Comparison of ENCODE assay signal across 1 cellular context in the genomic region with DNA sequence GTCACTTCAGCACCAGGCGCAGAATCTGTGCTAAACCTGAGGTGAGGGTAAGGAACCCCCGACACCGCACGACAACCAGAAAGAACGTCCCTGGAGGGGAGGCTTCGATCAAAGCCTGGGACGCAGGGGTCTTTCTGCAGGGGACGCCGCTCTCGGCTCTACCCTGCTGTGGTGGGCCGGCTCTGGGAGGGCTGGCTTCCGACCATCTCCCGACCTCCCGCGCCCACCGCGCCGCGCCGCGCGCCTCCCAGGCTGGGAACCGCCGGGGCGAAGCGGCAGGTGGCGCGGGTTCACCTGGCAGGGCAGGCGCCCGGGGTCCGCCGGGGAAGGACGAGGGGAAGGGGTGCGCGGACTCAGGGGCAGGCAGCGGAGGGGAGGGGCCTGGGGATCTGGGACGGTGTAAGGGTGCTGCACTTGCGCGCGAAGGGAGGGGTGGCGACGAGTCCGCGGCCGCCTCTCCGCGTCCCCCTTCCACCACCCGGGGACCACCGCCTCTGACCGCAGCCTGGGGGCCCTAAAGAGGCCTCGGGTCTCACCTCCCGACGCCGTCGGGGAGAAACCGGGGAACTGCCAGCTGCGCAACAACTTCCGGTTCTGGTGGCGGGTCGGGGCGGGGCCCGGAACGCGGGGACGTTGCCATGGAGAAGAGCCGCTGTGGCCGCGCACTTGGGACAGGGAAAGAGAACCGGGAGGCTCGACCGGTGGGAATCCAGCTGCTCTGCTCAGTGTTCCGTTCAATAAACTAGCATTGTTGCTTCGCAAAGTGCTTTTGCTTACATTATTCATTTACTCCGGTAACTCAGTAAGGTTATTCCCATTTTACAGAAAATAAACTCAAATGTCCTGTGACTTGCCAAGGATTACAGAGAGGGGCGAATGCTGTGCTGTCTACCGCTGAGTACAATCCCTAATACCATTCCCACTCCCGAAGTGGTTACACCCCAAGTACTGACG.
A peak's percentile ranks its signal among the peaks of the same experiment; 100 is the strongest.
TF ChIP-seq lines count a peak whose summit lies in the region.

TSS of gene ZNF396 (minus strand) at position 596 of the 954 bp plus-strand sequence. CDS start 3,045 bp downstream, outside the sequence.

TF ChIP-seq in HepG2, 621 proteins besides CTCF, POLR2A, EP300 and RAD21 (continued from another document and continues in another):
- no peak for TF ChIP-seq SOX6 (IDR thresholded peaks at IDR 0.05)
- TF ChIP-seq SOX6 (CRISPR knock-in tag; IDR thresholded peaks at IDR 0.05) = peak; percentile 37; the same call in 1 of the 2 replicates
- TF ChIP-seq RBM39 (IDR thresholded peaks at IDR 0.05; ENCODE audit: low read depth, low read length, poor library complexity, severe bottlenecking) = peak; percentile 43
- no peak for TF ChIP-seq FOXA3 (CRISPR knock-in tag; IDR thresholded peaks at IDR 0.05)
- TF ChIP-seq, protein P1, sequence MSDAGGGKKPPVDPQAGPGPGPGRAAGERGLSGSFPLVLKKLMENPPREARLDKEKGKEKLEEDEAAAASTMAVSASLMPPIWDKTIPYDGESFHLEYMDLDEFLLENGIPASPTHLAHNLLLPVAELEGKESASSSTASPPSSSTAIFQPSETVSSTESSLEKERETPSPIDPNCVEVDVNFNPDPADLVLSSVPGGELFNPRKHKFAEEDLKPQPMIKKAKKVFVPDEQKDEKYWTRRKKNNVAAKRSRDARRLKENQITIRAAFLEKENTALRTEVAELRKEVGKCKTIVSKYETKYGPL (CRISPR knock-in tag; IDR thresholded peaks at IDR 0.05) = no peak
- no peak for TF ChIP-seq ZNF816 (CRISPR knock-in tag; IDR thresholded peaks at IDR 0.05; ENCODE audit: borderline replicate concordance)
- no peak for TF ChIP-seq ZNF790 (CRISPR knock-in tag; IDR thresholded peaks at IDR 0.05; ENCODE audit: borderline replicate concordance)
- no peak for TF ChIP-seq MAFG (CRISPR knock-in tag; IDR thresholded peaks at IDR 0.05)
- 0 out of 2 replicates have a peak, but pooled peaks have one; percentile 45 for TF ChIP-seq BCL6 (CRISPR knock-in tag; IDR thresholded peaks at IDR 0.05)
- no peak for TF ChIP-seq SMAD9 (CRISPR knock-in tag; IDR thresholded peaks at IDR 0.05)
- TF ChIP-seq, protein P2, sequence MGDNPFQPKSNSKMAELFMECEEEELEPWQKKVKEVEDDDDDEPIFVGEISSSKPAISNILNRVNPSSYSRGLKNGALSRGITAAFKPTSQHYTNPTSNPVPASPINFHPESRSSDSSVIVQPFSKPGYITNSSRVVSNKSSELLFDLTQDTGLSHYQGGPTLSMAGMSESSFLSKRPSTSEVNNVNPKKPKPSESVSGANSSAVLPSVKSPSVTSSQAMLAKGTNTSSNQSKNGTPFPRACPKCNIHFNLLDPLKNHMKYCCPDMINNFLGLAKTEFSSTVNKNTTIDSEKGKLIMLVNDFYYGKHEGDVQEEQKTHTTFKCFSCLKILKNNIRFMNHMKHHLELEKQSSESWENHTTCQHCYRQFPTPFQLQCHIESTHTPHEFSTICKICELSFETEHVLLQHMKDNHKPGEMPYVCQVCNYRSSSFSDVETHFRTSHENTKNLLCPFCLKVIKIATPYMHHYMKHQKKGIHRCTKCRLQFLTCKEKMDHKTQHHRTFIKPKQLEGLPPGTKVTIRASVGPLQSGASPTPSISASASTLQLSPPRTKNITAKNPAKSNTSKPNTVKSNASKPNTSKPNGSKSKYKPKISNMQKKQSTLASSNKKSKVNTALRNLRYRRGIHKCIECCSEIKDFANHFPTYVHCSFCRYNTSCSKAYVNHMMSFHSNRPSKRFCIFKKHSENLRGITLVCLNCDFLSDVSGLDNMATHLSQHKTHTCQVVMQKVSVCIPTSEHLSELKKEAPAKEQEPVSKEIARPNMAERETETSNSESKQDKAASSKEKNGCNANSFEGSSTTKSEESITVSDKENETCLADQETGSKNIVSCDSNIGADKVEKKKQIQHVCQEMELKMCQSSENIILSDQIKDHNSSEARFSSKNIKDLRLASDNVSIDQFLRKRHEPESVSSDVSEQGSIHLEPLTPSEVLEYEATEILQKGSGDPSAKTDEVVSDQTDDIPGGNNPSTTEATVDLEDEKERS (CRISPR knock-in tag; IDR thresholded peaks at IDR 0.05) = peak; percentile 67; the same call in 1 of the 2 replicates
- peak; percentile 47; the same call in 1 of the 2 replicates for TF ChIP-seq HNF1B (CRISPR knock-in tag; IDR thresholded peaks at IDR 0.05)
- TF ChIP-seq, protein P3, sequence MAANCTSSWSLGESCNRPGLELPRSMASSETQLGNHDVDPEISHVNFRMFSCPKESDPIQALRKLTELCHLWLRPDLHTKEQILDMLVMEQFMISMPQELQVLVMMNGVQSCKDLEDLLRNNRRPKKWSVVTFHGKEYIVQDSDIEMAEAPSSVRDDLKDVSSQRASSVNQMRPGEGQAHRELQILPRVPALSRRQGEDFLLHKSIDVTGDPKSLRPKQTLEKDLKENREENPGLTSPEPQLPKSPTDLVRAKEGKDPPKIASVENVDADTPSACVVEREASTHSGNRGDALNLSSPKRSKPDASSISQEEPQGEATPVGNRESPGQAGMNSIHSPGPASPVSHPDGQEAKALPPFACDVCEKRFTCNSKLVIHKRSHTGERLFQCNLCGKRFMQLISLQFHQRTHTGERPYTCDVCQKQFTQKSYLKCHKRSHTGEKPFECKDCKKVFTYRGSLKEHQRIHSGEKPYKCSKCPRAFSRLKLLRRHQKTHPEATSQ (CRISPR knock-in tag; IDR thresholded peaks at IDR 0.05; ENCODE audit: borderline replicate concordance) = no peak
- peak; percentile 54; the same call in 1 of the 2 replicates for TF ChIP-seq ZMYM4 (CRISPR knock-in tag; IDR thresholded peaks at IDR 0.05)
- no peak; the same call in 1 of the 2 replicates for TF ChIP-seq TFDP2 (CRISPR knock-in tag; IDR thresholded peaks at IDR 0.05)
- TF ChIP-seq PRDM15 (CRISPR knock-in tag; IDR thresholded peaks at IDR 0.05) = no peak
- no peak for TF ChIP-seq ZNF451 (CRISPR knock-in tag; IDR thresholded peaks at IDR 0.05)
- TF ChIP-seq PCBP1 (IDR thresholded peaks at IDR 0.05; ENCODE audit: borderline replicate concordance, low read depth, low read length) = no peak
- no peak for TF ChIP-seq IRF2 (CRISPR knock-in tag; IDR thresholded peaks at IDR 0.05)
- TF ChIP-seq, protein P4, sequence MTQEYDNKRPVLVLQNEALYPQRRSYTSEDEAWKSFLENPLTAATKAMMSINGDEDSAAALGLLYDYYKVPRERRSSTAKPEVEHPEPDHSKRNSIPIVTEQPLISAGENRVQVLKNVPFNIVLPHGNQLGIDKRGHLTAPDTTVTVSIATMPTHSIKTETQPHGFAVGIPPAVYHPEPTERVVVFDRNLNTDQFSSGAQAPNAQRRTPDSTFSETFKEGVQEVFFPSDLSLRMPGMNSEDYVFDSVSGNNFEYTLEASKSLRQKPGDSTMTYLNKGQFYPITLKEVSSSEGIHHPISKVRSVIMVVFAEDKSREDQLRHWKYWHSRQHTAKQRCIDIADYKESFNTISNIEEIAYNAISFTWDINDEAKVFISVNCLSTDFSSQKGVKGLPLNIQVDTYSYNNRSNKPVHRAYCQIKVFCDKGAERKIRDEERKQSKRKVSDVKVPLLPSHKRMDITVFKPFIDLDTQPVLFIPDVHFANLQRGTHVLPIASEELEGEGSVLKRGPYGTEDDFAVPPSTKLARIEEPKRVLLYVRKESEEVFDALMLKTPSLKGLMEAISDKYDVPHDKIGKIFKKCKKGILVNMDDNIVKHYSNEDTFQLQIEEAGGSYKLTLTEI (CRISPR knock-in tag; conservative IDR thresholded peaks at IDR 0.05) = no peak
- TF ChIP-seq FOXA1 (IDR thresholded peaks at IDR 0.05) = no peak
- TF ChIP-seq FOXA1 (CRISPR knock-in tag; IDR thresholded peaks at IDR 0.05) = no peak
- TF ChIP-seq SP1 (IDR thresholded peaks at IDR 0.05) = no peak
- no peak for TF ChIP-seq SP1 (CRISPR knock-in tag; IDR thresholded peaks at IDR 0.05)
- TF ChIP-seq ZBTB7A (CRISPR knock-in tag; IDR thresholded peaks at IDR 0.05) = no peak; the same call in 1 of the 2 replicates
- TF ChIP-seq GTF2F1 (IDR thresholded peaks at IDR 0.05; ENCODE audit: low read length) = no peak
- no peak for TF ChIP-seq RARG (CRISPR knock-in tag; IDR thresholded peaks at IDR 0.05; ENCODE audit: low read depth)
- TF ChIP-seq, protein P5, sequence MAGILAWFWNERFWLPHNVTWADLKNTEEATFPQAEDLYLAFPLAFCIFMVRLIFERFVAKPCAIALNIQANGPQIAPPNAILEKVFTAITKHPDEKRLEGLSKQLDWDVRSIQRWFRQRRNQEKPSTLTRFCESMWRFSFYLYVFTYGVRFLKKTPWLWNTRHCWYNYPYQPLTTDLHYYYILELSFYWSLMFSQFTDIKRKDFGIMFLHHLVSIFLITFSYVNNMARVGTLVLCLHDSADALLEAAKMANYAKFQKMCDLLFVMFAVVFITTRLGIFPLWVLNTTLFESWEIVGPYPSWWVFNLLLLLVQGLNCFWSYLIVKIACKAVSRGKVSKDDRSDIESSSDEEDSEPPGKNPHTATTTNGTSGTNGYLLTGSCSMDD (CRISPR knock-in tag; IDR thresholded peaks at IDR 0.05) = no peak
- no peak for TF ChIP-seq ZNF792 (CRISPR knock-in tag; IDR thresholded peaks at IDR 0.05)
- TF ChIP-seq ZNF33A (CRISPR knock-in tag; IDR thresholded peaks at IDR 0.05; ENCODE audit: borderline replicate concordance) = no peak
- TF ChIP-seq, protein P6, sequence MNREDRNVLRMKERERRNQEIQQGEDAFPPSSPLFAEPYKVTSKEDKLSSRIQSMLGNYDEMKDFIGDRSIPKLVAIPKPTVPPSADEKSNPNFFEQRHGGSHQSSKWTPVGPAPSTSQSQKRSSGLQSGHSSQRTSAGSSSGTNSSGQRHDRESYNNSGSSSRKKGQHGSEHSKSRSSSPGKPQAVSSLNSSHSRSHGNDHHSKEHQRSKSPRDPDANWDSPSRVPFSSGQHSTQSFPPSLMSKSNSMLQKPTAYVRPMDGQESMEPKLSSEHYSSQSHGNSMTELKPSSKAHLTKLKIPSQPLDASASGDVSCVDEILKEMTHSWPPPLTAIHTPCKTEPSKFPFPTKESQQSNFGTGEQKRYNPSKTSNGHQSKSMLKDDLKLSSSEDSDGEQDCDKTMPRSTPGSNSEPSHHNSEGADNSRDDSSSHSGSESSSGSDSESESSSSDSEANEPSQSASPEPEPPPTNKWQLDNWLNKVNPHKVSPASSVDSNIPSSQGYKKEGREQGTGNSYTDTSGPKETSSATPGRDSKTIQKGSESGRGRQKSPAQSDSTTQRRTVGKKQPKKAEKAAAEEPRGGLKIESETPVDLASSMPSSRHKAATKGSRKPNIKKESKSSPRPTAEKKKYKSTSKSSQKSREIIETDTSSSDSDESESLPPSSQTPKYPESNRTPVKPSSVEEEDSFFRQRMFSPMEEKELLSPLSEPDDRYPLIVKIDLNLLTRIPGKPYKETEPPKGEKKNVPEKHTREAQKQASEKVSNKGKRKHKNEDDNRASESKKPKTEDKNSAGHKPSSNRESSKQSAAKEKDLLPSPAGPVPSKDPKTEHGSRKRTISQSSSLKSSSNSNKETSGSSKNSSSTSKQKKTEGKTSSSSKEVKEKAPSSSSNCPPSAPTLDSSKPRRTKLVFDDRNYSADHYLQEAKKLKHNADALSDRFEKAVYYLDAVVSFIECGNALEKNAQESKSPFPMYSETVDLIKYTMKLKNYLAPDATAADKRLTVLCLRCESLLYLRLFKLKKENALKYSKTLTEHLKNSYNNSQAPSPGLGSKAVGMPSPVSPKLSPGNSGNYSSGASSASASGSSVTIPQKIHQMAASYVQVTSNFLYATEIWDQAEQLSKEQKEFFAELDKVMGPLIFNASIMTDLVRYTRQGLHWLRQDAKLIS (CRISPR knock-in tag; IDR thresholded peaks at IDR 0.05) = no peak
- peak; percentile 96 for TF ChIP-seq GABPB1 (CRISPR knock-in tag; IDR thresholded peaks at IDR 0.05)
- TF ChIP-seq, protein P7, sequence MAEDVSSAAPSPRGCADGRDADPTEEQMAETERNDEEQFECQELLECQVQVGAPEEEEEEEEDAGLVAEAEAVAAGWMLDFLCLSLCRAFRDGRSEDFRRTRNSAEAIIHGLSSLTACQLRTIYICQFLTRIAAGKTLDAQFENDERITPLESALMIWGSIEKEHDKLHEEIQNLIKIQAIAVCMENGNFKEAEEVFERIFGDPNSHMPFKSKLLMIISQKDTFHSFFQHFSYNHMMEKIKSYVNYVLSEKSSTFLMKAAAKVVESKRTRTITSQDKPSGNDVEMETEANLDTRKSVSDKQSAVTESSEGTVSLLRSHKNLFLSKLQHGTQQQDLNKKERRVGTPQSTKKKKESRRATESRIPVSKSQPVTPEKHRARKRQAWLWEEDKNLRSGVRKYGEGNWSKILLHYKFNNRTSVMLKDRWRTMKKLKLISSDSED (CRISPR knock-in tag; IDR thresholded peaks at IDR 0.05) = no peak
- no peak for TF ChIP-seq ZNF564 (CRISPR knock-in tag; IDR thresholded peaks at IDR 0.05)
